ENCODE assay signal across 8 cellular contexts in the genomic region with DNA sequence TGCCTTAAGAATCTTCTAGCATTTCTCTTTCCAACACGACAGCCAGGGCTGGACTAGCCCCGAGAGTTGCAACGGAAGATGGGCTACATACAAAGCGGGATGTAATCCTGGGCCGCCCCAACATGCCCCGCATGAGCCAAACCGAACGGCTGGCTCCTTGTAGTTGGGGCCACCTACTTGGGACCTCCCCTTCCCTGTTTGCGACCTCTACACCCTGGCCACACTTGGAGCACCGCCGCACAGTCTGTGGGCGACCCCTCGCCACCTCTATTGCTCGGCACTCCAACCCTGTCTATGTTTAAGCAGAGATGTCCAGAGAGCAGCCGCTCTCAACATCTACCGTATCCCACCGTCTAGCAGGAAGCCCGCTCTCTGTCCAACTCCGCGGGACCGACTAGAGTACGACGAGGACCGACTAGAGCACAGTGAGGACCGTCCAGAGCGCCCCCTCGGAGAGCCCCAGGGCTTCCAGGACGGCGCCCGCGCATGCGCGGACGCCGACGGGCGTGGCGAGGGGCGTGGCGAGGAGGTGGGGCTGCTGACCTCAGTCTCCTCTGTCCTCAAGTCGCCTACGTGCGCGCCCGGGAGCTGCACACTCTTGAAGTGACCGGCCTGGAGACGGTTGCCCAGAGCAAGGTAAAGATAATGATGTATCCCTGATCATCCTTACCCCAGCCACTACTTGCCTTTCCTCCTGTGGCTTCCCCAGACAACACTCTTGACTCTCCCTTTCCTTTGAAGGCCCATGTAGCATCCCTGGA. TPM values are rescaled to one million over a fixed set of nuclear protein-coding genes. Genes with fewer than 3 reads are reported as not detected.
DNase-seq lines count a peak whose midpoint lies in the region; ATAC-seq and TF ChIP-seq lines count a peak whose summit lies in the region.

No MANE protein-coding gene starts in this region.

- no peaks in the 10 kb centered on the region for H3K36me3 ChIP-seq in right lobe of liver

- H3K4me3 Mint-ChIP-seq in activated CD4-positive, alpha-beta T cell treated with anti-CD3 and anti-CD28 coated beads, Interleukin-2, amount 10 ng/mL, durations not matched to agents 24 days and 14 days, result peak overlapping the region; percentile 94

- H3K36me3 Mint-ChIP-seq in activated CD4-positive, alpha-beta T cell treated with anti-CD3 and anti-CD28 coated beads, Interleukin-2, amount 10 ng/mL, durations not matched to agents 24 days and 14 days (ENCODE audit: low read depth), result peaks cover 2% of the 10 kb centered on the region

- 4% methylated on average over 30 of the region's 47 CpGs for WGBS in right lobe of liver (ENCODE audit: insufficient coverage, low coverage, low lambda C conversion rate, missing lambda C conversion rate)

- H3K27ac Mint-ChIP-seq in activated CD4-positive, alpha-beta T cell treated with anti-CD3 and anti-CD28 coated beads, Interleukin-2, amount 10 ng/mL, durations not matched to agents 24 days and 14 days, result peak overlapping the region; percentile 83

- H3K9me3 ChIP-seq in right lobe of liver, result no peaks in the 10 kb centered on the region

- no peaks in the 10 kb centered on the region for H3K27me3 Mint-ChIP-seq in activated CD4-positive, alpha-beta T cell treated with anti-CD3 and anti-CD28 coated beads, Interleukin-2, amount 10 ng/mL, durations not matched to agents 24 days and 14 days

- peak overlapping the region; percentile 88 to 94 for H3K27ac ChIP-seq in coronary artery
- peak overlapping the region; percentile 56 to 73 (median 58) for H3K27ac ChIP-seq in right lobe of liver

- peaks cover 0 to 8% (median 0%) of the 10 kb centered on the region in 4 donors for H3K4me1 ChIP-seq in right lobe of liver

- H3K9me3 Mint-ChIP-seq in activated CD4-positive, alpha-beta T cell treated with anti-CD3 and anti-CD28 coated beads, Interleukin-2, amount 10 ng/mL, durations not matched to agents 24 days and 14 days, result no peaks in the 10 kb centered on the region

- no peaks in the 10 kb centered on the region for H3K27me3 ChIP-seq in right lobe of liver

- DNase-seq in NCI-H2196 (lab: John Stamatoyannopoulos, UW; ENCODE audit: unreplicated experiment), result peak; percentile 66
- no peak for DNase-seq in NCI-H2196 treated with DMSO at 0.1 percent for 48 hours (lab: John Stamatoyannopoulos, UW; ENCODE audit: unreplicated experiment)
- DNase-seq in NCI-H2227 (lab: John Stamatoyannopoulos, UW; ENCODE audit: unreplicated experiment), result peak; percentile 97
- DNase-seq in activated CD4-positive, alpha-beta T cell treated with anti-CD3 and anti-CD28 coated beads, Interleukin-2, amount 10 ng/mL, durations not matched to agents 24 days and 14 days, result peak; percentile 95
- DNase-seq in coronary artery (ENCODE audit: low spot score), result peak; percentile 92
- DNase-seq in right lobe of liver, result peak; percentile 88 to 92 (median 92)
- DNase-seq in stimulated activated CD4-positive, alpha-beta T cell treated with anti-CD3 and anti-CD28 coated beads, Interleukin-4, amount 100 ng/mL, for 48 hours (ENCODE audit: low read depth in 2 of 2), result peak; percentile 75 to 79

- intact Hi-C loops in activated CD4-positive, alpha-beta T cell treated with anti-CD3 and anti-CD28 coated beads, Interleukin-2, amount 10 ng/mL, durations not matched to agents 24 days and 14 days (cut with micrococcal nuclease), result loop anchor here (2.0 kb wide), 2 partner anchors 14 to 22 kb away; no protein-coding TSS in a partner anchor
- intact Hi-C loops in right lobe of liver (cut with DNase I), result no loop called here

- H3K4me1 Mint-ChIP-seq in activated CD4-positive, alpha-beta T cell treated with anti-CD3 and anti-CD28 coated beads, Interleukin-2, amount 10 ng/mL, durations not matched to agents 24 days and 14 days, result peaks cover 25% of the 10 kb centered on the region

- TF ChIP-seq POLR2A in right lobe of liver (IDR thresholded peaks at IDR 0.05), result peak; percentile 70

- peak overlapping the region; percentile 72 for H3K4me3 ChIP-seq in coronary artery
- H3K4me3 ChIP-seq in right lobe of liver, result peak overlapping the region; percentile 35 to 52 (median 40)

- TF ChIP-seq CTCF in coronary artery (IDR thresholded peaks at IDR 0.05), result no peak
- peak in 1 of 4 donors; percentile 4 for TF ChIP-seq CTCF in right lobe of liver (IDR thresholded peaks at IDR 0.05)

- ATAC-seq in HG02884 (IDR thresholded peaks at IDR 0.05; ENCODE audit: unreplicated experiment) (peak; percentile 74), right lobe of liver (peak; percentile 90 to 97 (median 96))

RNA-seq across cellular contexts. Expression of a gene that starts 32.3 kb away (rescaled TPM):
- 410 and 411 TPM in 2 replicates for total RNA-seq in activated CD4-positive, alpha-beta T cell treated with anti-CD3 and anti-CD28 coated beads, Interleukin-2, amount 10 ng/mL, durations not matched to agents 24 days and 14 days
- 1,000 to 10,000 TPM in 2 of 6 experiments, 100 to 1,000 TPM in 4; 202 to 1,225 (median 767) TPM for total RNA-seq in right lobe of liver

RNA-seq across cellular contexts. Expression of a gene that starts 44.0 kb away (rescaled TPM):
- 5,198 and 5,435 TPM in 2 replicates for total RNA-seq in activated CD4-positive, alpha-beta T cell treated with anti-CD3 and anti-CD28 coated beads, Interleukin-2, amount 10 ng/mL, durations not matched to agents 24 days and 14 days
- total RNA-seq in right lobe of liver, result 1,000 to 10,000 TPM; 2,716 to 5,163 (median 3,933) TPM
